1 cellular context compared by ENCODE assay signal in genomic region chr6:12312736-12313135, GRCh38.
TF ChIP-seq lines count a peak whose summit lies in the region.

No MANE protein-coding gene starts in this region.

TF ChIP-seq in endothelial cell of umbilical vein, 7 proteins besides CTCF, POLR2A, EP300 and RAD21:
- TF ChIP-seq MAX (IDR thresholded peaks at IDR 0.05; ENCODE audit: insufficient read depth, insufficient read length) (no peak), JUN (IDR thresholded peaks at IDR 0.05; ENCODE audit: borderline replicate concordance, insufficient read depth, insufficient read length, low read depth) (no peak), FOS (IDR thresholded peaks at IDR 0.05; ENCODE audit: borderline replicate concordance, insufficient read depth, low read length) (no peak), POLR2AphosphoS5 (IDR thresholded peaks at IDR 0.05; ENCODE audit: insufficient read depth, low read depth, low read length) (no peak), EZH2 (IDR thresholded peaks at IDR 0.05; ENCODE audit: borderline replicate concordance, low read depth, low read length, severe bottlenecking) (no peak)
